In the genomic region with DNA sequence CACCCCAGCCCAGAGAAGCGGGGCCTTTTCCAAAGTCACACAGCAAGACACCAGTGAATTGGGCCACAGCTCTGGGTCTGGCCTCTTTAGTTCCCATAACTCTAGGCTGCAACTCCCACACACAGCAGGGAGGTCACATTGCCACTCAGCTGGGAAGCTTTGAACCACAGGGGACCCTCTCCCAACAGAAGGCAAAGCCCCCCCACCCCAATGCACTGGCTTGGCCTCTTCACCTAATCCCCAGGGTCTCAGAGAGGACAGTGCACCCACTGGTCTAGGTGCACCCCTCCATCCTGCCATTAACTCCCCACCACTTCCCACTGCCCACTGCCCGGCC, we compare ENCODE assay signal across 10 cellular contexts.
DNase-seq lines count a peak whose midpoint lies in the region; ATAC-seq and TF ChIP-seq lines count a peak whose summit lies in the region.
"Had no signal": no experiment of that assay in that cellular context is flagged by ENCODE, and none has a peak within 500 bp of the region (broad histone marks: within the 10 kb centered on the region; RNA-seq: fewer than 3 reads in every experiment).

No MANE protein-coding gene starts in this region.

- no peak for TF ChIP-seq CTCF in chondrocyte (IDR thresholded peaks at IDR 0.05)
- TF ChIP-seq CTCF in mucosa of descending colon (IDR thresholded peaks at IDR 0.05): no peak
- TF ChIP-seq CTCF in type B pancreatic cell (conservative IDR thresholded peaks at IDR 0.05): no peak

- H3K4me3 ChIP-seq in mucosa of descending colon: no peak overlapping the region

- no peak for DNase-seq in activated CD4-positive, alpha-beta T cell treated with anti-CD3 and anti-CD28 coated beads for 36 hours
- no peak for DNase-seq in activated CD4-positive, alpha-beta T cell treated with anti-CD3 and anti-CD28 coated beads for 1 hour
- DNase-seq in chondrocyte (ENCODE audit: low spot score): no peak
- peak in 1 of 3 donors; percentile 49 for DNase-seq in mucosa of descending colon
- no peak for DNase-seq in type B pancreatic cell (ENCODE audit: extremely low spot score, unreplicated experiment)
- no peak for DNase-seq in amniotic stem cell (lab: John Stamatoyannopoulos, UW)
- DNase-seq in NCI-H82 (lab: John Stamatoyannopoulos, UW): no peak
- no peak for DNase-seq in activated naive CD4-positive, alpha-beta T cell (lab: John Stamatoyannopoulos, UW)
- DNase-seq: NCI-H446 treated with DMSO at 0.1 percent for 48 hours; stimulated activated CD4-positive, alpha-beta T cell treated with anti-CD3 and anti-CD28 coated beads, Interleukin-1b, Interleukin-23, amount 100 ng/mL, for 48 hours had no signal

- H3K36me3 Mint-ChIP-seq in activated CD4-positive, alpha-beta T cell treated with anti-CD3 and anti-CD28 coated beads for 36 hours (ENCODE audit: low read depth): no peaks in the 10 kb centered on the region
- H3K36me3 Mint-ChIP-seq in chondrocyte (ENCODE audit: low read depth) (no peaks in the 10 kb centered on the region), type B pancreatic cell (no peaks in the 10 kb centered on the region)

- intact Hi-C loops in activated CD4-positive, alpha-beta T cell treated with anti-CD3 and anti-CD28 coated beads for 36 hours (cut with DNase I, micrococcal nuclease): loop anchor here in 1 of 2 experiments (5.0 kb wide), 2 partner anchors 157 to 192 kb away; a partner anchor contains a TSS
- intact Hi-C loops in mucosa of descending colon (cut with DNase I, micrococcal nuclease): no loop called here

- CTCF ChIA-PET in activated CD4-positive, alpha-beta T cell treated with anti-CD3 and anti-CD28 coated beads for 36 hours (lab: Charles Lee): interaction anchor here (1.3 to 1.8 kb wide), 3 partner anchors 9 to 203 kb away, joined by 3 to 7 read pairs (median 6); no protein-coding TSS in a partner anchor

- peaks cover 33% of the 10 kb centered on the region for H3K4me1 Mint-ChIP-seq in activated CD4-positive, alpha-beta T cell treated with anti-CD3 and anti-CD28 coated beads for 36 hours
- H3K4me1 Mint-ChIP-seq in chondrocyte (ENCODE audit: low read depth) (peaks cover 64% of the 10 kb centered on the region), type B pancreatic cell (ENCODE audit: unreplicated experiment) (peaks cover 35% of the 10 kb centered on the region)

- H3K27ac Mint-ChIP-seq in activated CD4-positive, alpha-beta T cell treated with anti-CD3 and anti-CD28 coated beads for 36 hours: peak overlapping the region; percentile 24
- H3K27ac Mint-ChIP-seq in chondrocyte (ENCODE audit: unreplicated experiment): peak overlapping the region; percentile 94
- peak overlapping the region; percentile 94 for H3K27ac Mint-ChIP-seq in type B pancreatic cell

- peaks cover 6% of the 10 kb centered on the region for H3K9me3 ChIP-seq in mucosa of descending colon

- no peak overlapping the region for H3K4me3 Mint-ChIP-seq in activated CD4-positive, alpha-beta T cell treated with anti-CD3 and anti-CD28 coated beads for 36 hours
- H3K4me3 Mint-ChIP-seq in chondrocyte (ENCODE audit: unreplicated experiment): peak overlapping the region; percentile 57
- H3K4me3 Mint-ChIP-seq in type B pancreatic cell: peak overlapping the region; percentile 60

- POLR2A ChIA-PET in activated CD4-positive, alpha-beta T cell treated with anti-CD3 and anti-CD28 coated beads for 36 hours (lab: Charles Lee): interaction anchor here (1.6 kb wide), 1 partner anchor 14 kb away, joined by 3 read pairs; no protein-coding TSS in a partner anchor

- peaks cover 4% of the 10 kb centered on the region for H3K27me3 Mint-ChIP-seq in activated CD4-positive, alpha-beta T cell treated with anti-CD3 and anti-CD28 coated beads for 36 hours
- H3K27me3 Mint-ChIP-seq in chondrocyte (ENCODE audit: low read depth): no peaks in the 10 kb centered on the region
- H3K27me3 Mint-ChIP-seq in type B pancreatic cell: no peaks in the 10 kb centered on the region

- H3K9me3 Mint-ChIP-seq in activated CD4-positive, alpha-beta T cell treated with anti-CD3 and anti-CD28 coated beads for 36 hours (ENCODE audit: low read depth): peaks cover 8% of the 10 kb centered on the region
- peaks cover 9% of the 10 kb centered on the region for H3K9me3 Mint-ChIP-seq in chondrocyte (ENCODE audit: low read depth)
- H3K9me3 Mint-ChIP-seq in type B pancreatic cell: peaks cover 10% of the 10 kb centered on the region

- H3K4me1 ChIP-seq in mucosa of descending colon (ENCODE audit: low read depth): peaks cover 27% of the 10 kb centered on the region

- no peaks in the 10 kb centered on the region for H3K36me3 ChIP-seq in mucosa of descending colon (ENCODE audit: low read depth)

- ATAC-seq in activated CD4-positive, alpha-beta T cell treated with anti-CD3 and anti-CD28 coated beads for 36 hours: no peak
- peak; percentile 27 for ATAC-seq in mucosa of descending colon

Comparison
In these comparisons a context has a peak if more than half of its experiments do, and no peak if none do; other contexts are left out.
1. H3K27ac Mint-ChIP-seq: peak in every context shown above with its lines; median percentile 94 in chondrocyte; 94 in type B pancreatic cell; 24 in activated CD4-positive, alpha-beta T cell treated with anti-CD3 and anti-CD28 coated beads for 36 hours.